ENCODE assay signal across 8 cellular contexts in the genomic region with DNA sequence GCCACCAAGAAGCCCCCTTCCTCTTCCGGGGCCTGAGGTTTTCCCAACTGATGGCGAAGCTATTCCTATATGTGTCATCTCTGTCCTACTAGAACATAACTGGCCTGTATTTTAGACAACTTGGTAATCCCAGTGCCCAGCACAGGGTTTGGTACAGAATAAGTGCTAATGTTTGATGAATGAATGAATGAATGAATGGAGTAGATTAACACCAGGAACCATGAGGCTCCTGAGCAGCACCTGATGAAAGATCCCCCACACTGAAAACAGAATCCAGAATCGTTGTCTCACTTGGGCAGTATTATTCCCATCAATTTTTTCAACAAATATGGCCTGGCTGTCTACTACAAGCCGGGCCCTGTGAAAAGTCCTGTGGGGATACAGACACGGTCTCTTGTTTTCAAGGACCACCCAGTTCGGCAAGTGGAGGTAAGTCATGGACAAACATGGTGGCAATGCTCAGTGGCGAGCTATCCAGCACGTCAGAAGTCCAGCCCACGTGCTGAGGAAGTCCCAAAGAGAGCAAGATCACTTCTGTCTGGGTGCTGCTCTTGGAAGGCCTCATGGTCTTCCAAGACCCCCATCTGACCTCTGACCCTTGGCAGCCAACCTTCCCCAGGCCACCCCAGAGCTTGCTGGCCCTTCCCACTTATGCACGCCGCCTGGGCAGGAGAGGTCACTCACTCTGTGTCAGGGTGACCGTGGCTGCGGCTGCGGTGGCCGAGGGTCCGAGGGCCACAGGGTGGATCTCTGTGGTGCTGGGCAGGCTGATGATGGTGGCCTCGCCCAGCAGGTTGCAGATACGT. TPM values are rescaled to one million over a fixed set of nuclear protein-coding genes. Genes with fewer than 3 reads are reported as not detected.
DNase-seq lines count a peak whose midpoint lies in the region; ATAC-seq and TF ChIP-seq lines count a peak whose summit lies in the region.

No MANE protein-coding gene starts in this region.

- H3K4me1 ChIP-seq in SJCRH30: peaks cover 9% of the 10 kb centered on the region; the same call in 1 of the 2 replicates

- no peak for DNase-seq in HFF-Myc (ENCODE audit: extremely low read depth, low read depth)
- DNase-seq in choroid plexus epithelial cell (ENCODE audit: low read depth): no peak
- no peak for DNase-seq in mesothelial cell of epicardium (ENCODE audit: low spot score in 2 of 2, unreplicated experiment in 2 of 2)
- no peak for DNase-seq in activated CD4-positive, CD25-positive, alpha-beta regulatory T cell (lab: John Stamatoyannopoulos, UW)
- no peak for DNase-seq in SJCRH30

- peak overlapping the region; percentile 35 for H3K4me3 Mint-ChIP-seq in mesothelial cell of epicardium

- no peaks in the 10 kb centered on the region for H3K27me3 ChIP-seq in SJCRH30

- H3K36me3 ChIP-seq in SJCRH30: no peaks in the 10 kb centered on the region

- H3K27me3 Mint-ChIP-seq in mesothelial cell of epicardium (ENCODE audit: low read depth): no peaks in the 10 kb centered on the region

- H3K9me3 ChIP-seq in SJCRH30 (replicated peaks): no peaks in the 10 kb centered on the region

- peaks cover 24% of the 10 kb centered on the region for H3K4me1 Mint-ChIP-seq in mesothelial cell of epicardium

- H3K27ac ChIP-seq in 22Rv1: peak overlapping the region; percentile 98
- no peak overlapping the region for H3K27ac ChIP-seq in SJCRH30

- H3K4me3 ChIP-seq in HFF-Myc (replicated peaks; ENCODE audit: low read depth, low read length): peak overlapping the region; percentile 64
- H3K4me3 ChIP-seq in choroid plexus epithelial cell (ENCODE audit: low read depth, low read length): peak overlapping the region; percentile 60
- H3K4me3 ChIP-seq in SJCRH30: no peak overlapping the region

- no peaks in the 10 kb centered on the region for H3K9me3 Mint-ChIP-seq in mesothelial cell of epicardium

- peaks cover 13% of the 10 kb centered on the region for H3K36me3 Mint-ChIP-seq in mesothelial cell of epicardium

- TF ChIP-seq CTCF in 22Rv1 (IDR thresholded peaks at IDR 0.05) (no peak), HFF-Myc (IDR thresholded peaks at IDR 0.05; ENCODE audit: low read depth, low read length, missing control alignments) (no peak), choroid plexus epithelial cell (conservative IDR thresholded peaks at IDR 0.05; ENCODE audit: low read depth, low read length) (no peak), mesothelial cell of epicardium (IDR thresholded peaks at IDR 0.05; ENCODE audit: unreplicated experiment) (no peak)

- H3K27ac Mint-ChIP-seq in mesothelial cell of epicardium: peak overlapping the region; percentile 48

- ATAC-seq in GM21367 (IDR thresholded peaks at IDR 0.05; ENCODE audit: unreplicated experiment) (no peak), HG03469 (IDR thresholded peaks at IDR 0.05; ENCODE audit: unreplicated experiment) (no peak)

RNA-seq across cellular contexts. Expression of a gene that starts 1.0 kb away (rescaled TPM):
- total RNA-seq in mesothelial cell of epicardium: 8.5 to 9.2 TPM (median 8.9 TPM) in 3 replicates
- total RNA-seq in SJCRH30 (2014; rRNA removed; shearing (Covaris generic)): 8.5 and 9.0 TPM in 2 replicates

RNA-seq across cellular contexts. Expression of a gene that starts 1.9 kb away (rescaled TPM):
- total RNA-seq in mesothelial cell of epicardium: 24.2 to 26.4 TPM (median 26.2 TPM) in 3 replicates
- total RNA-seq in SJCRH30 (2014; rRNA removed; shearing (Covaris generic)): 24.1 and 29.3 TPM in 2 replicates
